Comparison of ENCODE assay signal across 11 cellular contexts in genomic region chr12:26054383-26054782, GRCh38.
"Had no signal": no experiment of that assay in that cellular context is flagged by ENCODE, and none has a peak within 500 bp of the region (broad histone marks: within the 10 kb centered on the region; RNA-seq: fewer than 3 reads in every experiment).

No MANE protein-coding gene starts in this region.

- H3K4me3 Mint-ChIP-seq: naive thymus-derived CD4-positive, alpha-beta T cell; nephron progenitor cell had no signal

- H3K4me3 ChIP-seq: sigmoid colon, skin epidermis had no signal

- H3K27me3 ChIP-seq: foreskin keratinocyte, sigmoid colon had no signal

- H3K36me3 ChIP-seq: sigmoid colon had no signal

- H3K9me3 ChIP-seq: sigmoid colon had no signal

- DNase-seq: effector memory CD4-positive, alpha-beta T cell; erythroblast; foreskin keratinocyte; kidney glomerular epithelial cell; naive thymus-derived CD4-positive, alpha-beta T cell; nephron progenitor cell; sigmoid colon; stimulated activated CD4-positive, alpha-beta T cell treated with anti-CD3 and anti-CD28 coated beads, Interleukin-2, amount 100 ng/mL, for 24 hours; stimulated activated naive CD4-positive, alpha-beta T cell; trophoblast cell had no signal

- H3K4me1 Mint-ChIP-seq: nephron progenitor cell had no signal

- H3K36me3 Mint-ChIP-seq: naive thymus-derived CD4-positive, alpha-beta T cell had no signal

- ATAC-seq: foreskin keratinocyte; naive thymus-derived CD4-positive, alpha-beta T cell had no signal

- H3K27ac ChIP-seq: foreskin keratinocyte, skin epidermis had no signal

- H3K4me1 ChIP-seq: foreskin keratinocyte had no signal
